ENCODE assay signal across 9 cellular contexts in genomic region chr1:89546082-89546889, GRCh38. TPM values are rescaled to one million over a fixed set of nuclear protein-coding genes. Genes with fewer than 3 reads are reported as not detected.
DNase-seq lines count a peak whose midpoint lies in the region; ATAC-seq and TF ChIP-seq lines count a peak whose summit lies in the region.
"Had no signal": no experiment of that assay in that cellular context is flagged by ENCODE, and none has a peak within 500 bp of the region (broad histone marks: within the 10 kb centered on the region; RNA-seq: fewer than 3 reads in every experiment).

No MANE protein-coding gene starts in this region.

- H3K27ac ChIP-seq in brain microvascular endothelial cell: peak overlapping the region; percentile 14
- H3K27ac ChIP-seq: WERI-Rb-1 had no signal

- H3K4me3 ChIP-seq in MG63: no peak overlapping the region
- H3K4me3 ChIP-seq in brain microvascular endothelial cell (ENCODE audit: low read depth, low read length): no peak overlapping the region

- in situ Hi-C loops in brain microvascular endothelial cell (cut with HindIII; ENCODE audit: low pct_ligation_motif_present, low sequenced_read_pairs): no loop called here

- H3K27me3 ChIP-seq in MG63 (no peaks in the 10 kb centered on the region), brain microvascular endothelial cell (replicated peaks) (no peaks in the 10 kb centered on the region)

- no peak for TF ChIP-seq CTCF in brain microvascular endothelial cell (IDR thresholded peaks at IDR 0.05; ENCODE audit: low read depth, low read length, missing control alignments)

- H3K9me3 ChIP-seq in MG63: no peaks in the 10 kb centered on the region

- ATAC-seq in HG03095 (IDR thresholded peaks at IDR 0.05; ENCODE audit: unreplicated experiment): no peak

- H3K36me3 ChIP-seq in MG63 (no peaks in the 10 kb centered on the region), brain microvascular endothelial cell (replicated peaks) (no peaks in the 10 kb centered on the region)
- H3K36me3 ChIP-seq: WERI-Rb-1 had no signal

- DNase-seq in DMS 273 treated with DMSO at 0.1 percent for 48 hours (lab: John Stamatoyannopoulos, UW): peak; percentile 45
- DNase-seq in MG63: peak; percentile 41
- peak; percentile 68 for DNase-seq in brain microvascular endothelial cell
- DNase-seq in non-pigmented ciliary epithelial cell (ENCODE audit: low read depth): peak; percentile 32
- DNase-seq in C1 segment of cervical spinal cord (lab: John Stamatoyannopoulos, UW): no peak
- no peak for DNase-seq in D341Med (ENCODE audit: low spot score)
- no peak for DNase-seq in effector CD8-positive, alpha-beta T cell (lab: John Stamatoyannopoulos, UW)
- DNase-seq: WERI-Rb-1 had no signal

RNA-seq across cellular contexts. Expression of gene LRRC8B, which starts 21.7 kb away (rescaled TPM):
- 1.1 and 10.3 TPM in 2 replicates for total RNA-seq in MG63 (2014; rRNA removed; shearing (Covaris generic); ENCODE audit: low replicate concordance)

Comparison
In these comparisons a context has a peak if more than half of its experiments do, and no peak if none do; other contexts are left out.
1. DNase-seq: peak in DMS 273 treated with DMSO at 0.1 percent for 48 hours (single experiment), MG63 (single experiment), brain microvascular endothelial cell (single experiment) and non-pigmented ciliary epithelial cell (single experiment); none in C1 segment of cervical spinal cord (0 of 14), D341Med (single experiment) and effector CD8-positive, alpha-beta T cell (single experiment).